9 cellular contexts compared by ENCODE assay signal in genomic region chr18:48929951-48930713, GRCh38. TPM values are rescaled to one million over a fixed set of nuclear protein-coding genes. Genes with fewer than 3 reads are reported as not detected.
DNase-seq lines count a peak whose midpoint lies in the region; ATAC-seq and TF ChIP-seq lines count a peak whose summit lies in the region.
"Had no signal": no experiment of that assay in that cellular context is flagged by ENCODE, and none has a peak within 500 bp of the region (broad histone marks: within the 10 kb centered on the region; RNA-seq: fewer than 3 reads in every experiment).

No MANE protein-coding gene starts in this region.

- H3K27me3 Mint-ChIP-seq in T-helper 2 cell treated with Interferon-gamma antibody and Interleukin-4, amounts not matched to agents 5 μg/mL and 100 μg/mL, for 36 hours (ENCODE audit: low read depth), result no peaks in the 10 kb centered on the region

- no peaks in the 10 kb centered on the region for H3K9me3 ChIP-seq in testis

- no peak overlapping the region for H3K4me3 ChIP-seq in testis

- H3K27me3 ChIP-seq in testis, result no peaks in the 10 kb centered on the region

- no peak for TF ChIP-seq POLR2A in testis (IDR thresholded peaks at IDR 0.05)

- H3K27ac ChIP-seq in testis, result peak overlapping the region in 1 of 2 donors; percentile 74
- H3K27ac ChIP-seq: C4-2B had no signal

- peaks cover 91% of the 10 kb centered on the region for H3K4me1 Mint-ChIP-seq in T-helper 2 cell treated with Interferon-gamma antibody and Interleukin-4, amounts not matched to agents 5 μg/mL and 100 μg/mL, for 36 hours (ENCODE audit: low read depth)

- intact Hi-C loops in testis (cut with DNase I; ENCODE audit: low total_unique reads), result no loop called here

- H3K27ac Mint-ChIP-seq in T-helper 2 cell treated with Interferon-gamma antibody and Interleukin-4, amounts not matched to agents 5 μg/mL and 100 μg/mL, for 36 hours, result peak overlapping the region; percentile 76

- peaks cover 58% of the 10 kb centered on the region for H3K4me1 ChIP-seq in testis

- H3K36me3 ChIP-seq in testis (ENCODE audit: low read depth, missing control alignments), result no peaks in the 10 kb centered on the region

- 40 to 49% methylated on average over 20 of the region's 20 CpGs for WGBS in testis, 2 donors

- peaks cover 21% of the 10 kb centered on the region for H3K36me3 Mint-ChIP-seq in T-helper 2 cell treated with Interferon-gamma antibody and Interleukin-4, amounts not matched to agents 5 μg/mL and 100 μg/mL, for 36 hours (ENCODE audit: low read depth)

- H3K4me3 Mint-ChIP-seq in T-helper 2 cell treated with Interferon-gamma antibody and Interleukin-4, amounts not matched to agents 5 μg/mL and 100 μg/mL, for 36 hours, result peak overlapping the region; percentile 78

- TF ChIP-seq CTCF in testis (IDR thresholded peaks at IDR 0.05), result no peak

- no peak for ATAC-seq in HG02759 (IDR thresholded peaks at IDR 0.05; ENCODE audit: unreplicated experiment)
- ATAC-seq in HG02610 (IDR thresholded peaks at IDR 0.05; ENCODE audit: unreplicated experiment), result no peak

- no peak for DNase-seq in T-helper 2 cell treated with Interferon-gamma antibody and Interleukin-4, amounts not matched to agents 5 μg/mL and 100 μg/mL, for 36 hours (ENCODE audit: low spot score)
- DNase-seq in T-helper 2 cell, result no peak
- peak; percentile 93 for DNase-seq in amniotic epithelial cell (ENCODE audit: low read depth)
- peak; percentile 94 for DNase-seq in kidney tubule cell (ENCODE audit: low spot score)
- peak; percentile 58 for DNase-seq in testis
- DNase-seq in SIG-M5 (lab: John Stamatoyannopoulos, UW), result no peak

- no peaks in the 10 kb centered on the region for H3K9me3 Mint-ChIP-seq in T-helper 2 cell treated with Interferon-gamma antibody and Interleukin-4, amounts not matched to agents 5 μg/mL and 100 μg/mL, for 36 hours

RNA-seq across cellular contexts. Expression of gene SMAD7, which starts 20.6 kb away (rescaled TPM):
- 10 to 100 TPM in 1 of 2 donors, 1 to 10 TPM in 1; 9.8 to 14.6 TPM for total RNA-seq in testis
- 7.5 TPM for polyA plus RNA-seq in testis (ENCODE audit: insufficient read depth, low read depth, low replicate concordance)

Comparison
In these comparisons a context has a peak if more than half of its experiments do, and no peak if none do; other contexts are left out.
1. DNase-seq: peak in amniotic epithelial cell (single experiment), kidney tubule cell (single experiment) and testis (single experiment); none in T-helper 2 cell treated with Interferon-gamma antibody and Interleukin-4, amounts not matched to agents 5 μg/mL and 100 μg/mL, for 36 hours (single experiment), T-helper 2 cell (0 of 5) and SIG-M5 (single experiment).